ENCODE assay signal across 23 cellular contexts in the genomic region with DNA sequence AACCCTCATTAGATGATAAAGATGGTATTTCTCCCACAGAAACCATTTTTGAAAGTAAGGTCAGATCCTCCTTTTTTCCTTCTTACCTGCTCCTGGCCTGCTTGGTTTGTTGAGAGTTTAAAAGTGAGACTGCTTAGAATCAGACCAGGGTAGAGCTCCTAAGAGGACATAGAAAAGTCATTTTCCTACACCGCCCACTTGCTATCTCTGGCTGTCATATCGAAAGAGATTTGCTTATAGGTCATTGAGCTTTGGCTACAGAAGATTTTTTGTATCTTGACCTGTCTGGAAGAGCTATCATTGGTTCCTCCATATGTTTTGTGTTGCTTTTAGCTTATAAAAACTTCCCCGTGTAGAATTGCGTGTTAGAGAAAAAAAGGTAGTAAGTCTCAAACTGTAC.
"Had no signal": no experiment of that assay in that cellular context is flagged by ENCODE, and none has a peak within 500 bp of the region (broad histone marks: within the 10 kb centered on the region; RNA-seq: fewer than 3 reads in every experiment).

No MANE protein-coding gene starts in this region.

- H3K4me1 ChIP-seq: pancreas, right lobe of liver, upper lobe of right lung had no signal

- DNase-seq: activated CD4-positive, alpha-beta T cell treated with anti-CD3 and anti-CD28 coated beads, Interleukin-2, amount 50 U/mL, for 48 hours; activated CD8-positive, alpha-beta memory T cell treated with anti-CD3 and anti-CD28 coated beads, Interleukin-2, amount 10 ng/mL, durations not matched to agents 7 days and 5 days; activated naive CD4-positive, alpha-beta T cell treated with anti-CD3 and anti-CD28 coated beads for 36 hours; activated T-cell treated with anti-CD3 and anti-CD28 coated beads, Interleukin-2, amount 50 U/mL, for 1 hour; aorta; brain microvascular endothelial cell; central memory CD4-positive, alpha-beta T cell; dorsolateral prefrontal cortex; endodermal cell; foreskin fibroblast; left cardiac atrium; mesenchymal stem cell; naive thymus-derived CD8-positive, alpha-beta T cell; pancreas; right lobe of liver; stimulated activated CD4-positive, alpha-beta T cell treated with anti-CD3 and anti-CD28 coated beads, Interleukin-4, amount 100 ng/mL, for 1 hour; T-helper 2 cell; upper lobe of right lung; WERI-Rb-1 had no signal

- H3K4me2 ChIP-seq: hepatocyte, smooth muscle cell had no signal

- H3K9me3 ChIP-seq: pancreas, right lobe of liver, upper lobe of right lung had no signal

- H3K27ac Mint-ChIP-seq: activated CD8-positive, alpha-beta memory T cell treated with anti-CD3 and anti-CD28 coated beads, Interleukin-2, amount 10 ng/mL, durations not matched to agents 7 days and 5 days; activated naive CD4-positive, alpha-beta T cell treated with anti-CD3 and anti-CD28 coated beads for 36 hours; activated T-helper 17 cell treated with anti-CD3 and anti-CD28 coated beads, Interleukin-2, amount 50 U/mL, for 72 hours; endodermal cell; naive thymus-derived CD8-positive, alpha-beta T cell had no signal

- ATAC-seq: activated CD8-positive, alpha-beta memory T cell treated with anti-CD3 and anti-CD28 coated beads, Interleukin-2, amount 10 ng/mL, durations not matched to agents 7 days and 5 days; activated T-helper 17 cell treated with anti-CD3 and anti-CD28 coated beads, Interleukin-2, amount 50 U/mL, for 72 hours; left cardiac atrium; naive thymus-derived CD8-positive, alpha-beta T cell; pancreas; upper lobe of right lung had no signal

- H3K4me3 Mint-ChIP-seq: activated CD8-positive, alpha-beta memory T cell treated with anti-CD3 and anti-CD28 coated beads, Interleukin-2, amount 10 ng/mL, durations not matched to agents 7 days and 5 days; activated naive CD4-positive, alpha-beta T cell treated with anti-CD3 and anti-CD28 coated beads for 36 hours; activated T-helper 17 cell treated with anti-CD3 and anti-CD28 coated beads, Interleukin-2, amount 50 U/mL, for 72 hours; endodermal cell; naive thymus-derived CD8-positive, alpha-beta T cell had no signal

- H3K4me3 ChIP-seq: dorsolateral prefrontal cortex, hepatocyte, pancreas, right lobe of liver, smooth muscle cell, upper lobe of right lung had no signal

- H3K27me3 ChIP-seq: brain microvascular endothelial cell, dorsolateral prefrontal cortex, hepatocyte, pancreas, right lobe of liver, upper lobe of right lung had no signal

- H3K9me3 Mint-ChIP-seq: activated naive CD4-positive, alpha-beta T cell treated with anti-CD3 and anti-CD28 coated beads for 36 hours; activated T-helper 17 cell treated with anti-CD3 and anti-CD28 coated beads, Interleukin-2, amount 50 U/mL, for 72 hours; naive thymus-derived CD8-positive, alpha-beta T cell had no signal

- H3K27ac ChIP-seq: brain microvascular endothelial cell, epithelial cell of prostate, hepatocyte, pancreas, right lobe of liver, upper lobe of right lung, WERI-Rb-1 had no signal

- H3K79me2 ChIP-seq: hepatocyte had no signal

- H3K36me3 ChIP-seq: pancreas, right lobe of liver had no signal

- H2AFZ ChIP-seq: hepatocyte had no signal

- H3K27me3 Mint-ChIP-seq: activated CD8-positive, alpha-beta memory T cell treated with anti-CD3 and anti-CD28 coated beads, Interleukin-2, amount 10 ng/mL, durations not matched to agents 7 days and 5 days; activated T-helper 17 cell treated with anti-CD3 and anti-CD28 coated beads, Interleukin-2, amount 50 U/mL, for 72 hours; naive thymus-derived CD8-positive, alpha-beta T cell had no signal
